In the genomic region with DNA sequence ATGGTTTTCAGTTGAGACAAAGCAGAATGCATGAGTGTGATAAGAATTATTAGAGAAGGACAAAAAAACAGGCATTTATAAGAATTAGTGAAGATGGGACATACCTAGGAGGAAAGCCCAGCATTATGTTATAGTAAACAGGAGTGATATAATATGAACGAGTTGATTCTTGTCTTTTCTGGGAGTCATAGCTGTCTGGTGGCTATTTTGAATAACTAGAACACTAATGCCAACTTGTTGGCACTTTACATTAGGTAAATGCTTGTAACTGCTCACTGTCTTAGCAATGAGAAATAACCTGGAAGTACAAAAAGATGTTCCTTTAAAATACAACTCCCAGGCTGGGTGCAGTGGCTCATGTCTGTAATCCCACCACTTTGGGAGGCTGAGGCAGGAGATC, we compare ENCODE assay signal across 10 cellular contexts.
"Had no signal": no experiment of that assay in that cellular context is flagged by ENCODE, and none has a peak within 500 bp of the region (broad histone marks: within the 10 kb centered on the region; RNA-seq: fewer than 3 reads in every experiment).

No MANE protein-coding gene starts in this region.

- ATAC-seq: HCT116, K562 had no signal

- H3K27ac Mint-ChIP-seq: HFFc6 had no signal

- H3K27ac ChIP-seq: GM23248, HL-60 had no signal

- H3K9me3 ChIP-seq: HAP-1 had no signal

- H3K4me1 ChIP-seq: HAP-1 had no signal

- H3K4me3 ChIP-seq: GM23248, HAP-1, K562 had no signal

- H3K9me3 Mint-ChIP-seq: HFFc6 had no signal

- DNase-seq: GM23248, GOT3, H7, HFFc6, IMR-90 had no signal

- H3K4me3 Mint-ChIP-seq: HFFc6 had no signal

- H3K36me3 ChIP-seq: HAP-1 had no signal

- H3K9ac ChIP-seq: GM23248 had no signal

- FAIRE-seq: HTR-8/SVneo, K562 had no signal
